Comparison of ENCODE assay signal across 10 cellular contexts in genomic region chr9:130242270-130243014, GRCh38. TPM values are rescaled to one million over a fixed set of nuclear protein-coding genes. Genes with fewer than 3 reads are reported as not detected.
A peak's percentile ranks its signal among the peaks of the same experiment; 100 is the strongest.
DNase-seq lines count a peak whose midpoint lies in the region; ATAC-seq, FAIRE-seq and TF ChIP-seq lines count a peak whose summit lies in the region.
"Had no signal": no experiment of that assay in that cellular context is flagged by ENCODE, and none has a peak within 500 bp of the region (broad histone marks: within the 10 kb centered on the region; RNA-seq: fewer than 3 reads in every experiment).

No MANE protein-coding gene starts in this region.

- TF ChIP-seq EP300 in HepG2 (IDR thresholded peaks at IDR 0.05; ENCODE audit: low read depth in 2 of 2, low read length in 2 of 2): no peak
- no peak for TF ChIP-seq EP300 in HepG2 (CRISPR knock-in tag; IDR thresholded peaks at IDR 0.05; ENCODE audit: borderline replicate concordance)
- TF ChIP-seq EP300 in suprapubic skin (IDR thresholded peaks at IDR 0.05): no peak

- H3K4me1 ChIP-seq in HepG2 (ENCODE audit: insufficient read depth, low read length): peaks cover 49% of the 10 kb centered on the region
- H3K4me1 ChIP-seq in suprapubic skin: peaks cover 13% of the 10 kb centered on the region

- POLR2A ChIA-PET in activated B cell treated with CpG ODN at 0.5 μM for 24 hours (lab: Charles Lee): interaction anchor here (0.8 kb wide), 1 partner anchor 440 kb away, joined by 6 read pairs; no protein-coding TSS in a partner anchor
- POLR2A ChIA-PET in HepG2 (lab: Yijun Ruan, JAX): no interaction called here

- no peaks in the 10 kb centered on the region for H3K9me3 Mint-ChIP-seq in activated naive CD4-positive, alpha-beta T cell treated with anti-CD3 and anti-CD28 coated beads for 36 hours
- H3K9me3 Mint-ChIP-seq in activated B cell treated with CpG ODN at 0.5 μM for 24 hours: no peaks in the 10 kb centered on the region

- in situ Hi-C loops in HepG2 (cut with HindIII; ENCODE audit: extremely low pct_ligation_motif_present, low pct_unique_long_range_greater_than_20kb): no loop called here

- TF ChIP-seq CTCF in activated B cell treated with CpG ODN at 0.5 μM for 24 hours (IDR thresholded peaks at IDR 0.05) (no peak), HepG2 (CRISPR knock-in tag; IDR thresholded peaks at IDR 0.05) (no peak), suprapubic skin (IDR thresholded peaks at IDR 0.05) (no peak)

- no peak overlapping the region for H3K9ac ChIP-seq in HepG2 (ENCODE audit: insufficient read depth, low read depth, low read length)
- H3K9ac ChIP-seq: BLaER1 had no signal

- peak overlapping the region; percentile 75 for H3K4me2 ChIP-seq in HepG2 (ENCODE audit: low read depth, low read length)

- H3K36me3 ChIP-seq in HepG2 (replicated peaks in 1 of 2; ENCODE audit: control insufficient read depth in 1 of 2, insufficient read depth in 2 of 2, low read length in 2 of 2) (no peaks in the 10 kb centered on the region), suprapubic skin (no peaks in the 10 kb centered on the region)
- H3K36me3 ChIP-seq: BLaER1 had no signal

- H3K27ac ChIP-seq in HepG2 (ENCODE audit: extremely low read length, insufficient read depth, low read length): no peak overlapping the region
- H3K27ac ChIP-seq in suprapubic skin: no peak overlapping the region
- H3K27ac ChIP-seq: BLaER1 had no signal

- no peaks in the 10 kb centered on the region for H3K79me2 ChIP-seq in HepG2 (ENCODE audit: insufficient read depth, low read length)

- H3K4me1 Mint-ChIP-seq in activated naive CD4-positive, alpha-beta T cell treated with anti-CD3 and anti-CD28 coated beads for 36 hours (ENCODE audit: low read depth): peaks cover 30% of the 10 kb centered on the region
- H3K4me1 Mint-ChIP-seq in activated B cell treated with CpG ODN at 0.5 μM for 24 hours: peaks cover 32% of the 10 kb centered on the region

- FAIRE-seq in HepG2 (lab: Jason Lieb, UNC): no peak

- H4K20me1 ChIP-seq in HepG2 (ENCODE audit: insufficient read depth, low read length): no peaks in the 10 kb centered on the region
- H4K20me1 ChIP-seq: BLaER1 had no signal

- no peak overlapping the region for H3K27ac Mint-ChIP-seq in activated naive CD4-positive, alpha-beta T cell treated with anti-CD3 and anti-CD28 coated beads for 36 hours
- peak overlapping the region; percentile 50 for H3K27ac Mint-ChIP-seq in activated B cell treated with CpG ODN at 0.5 μM for 24 hours

- peak overlapping the region; percentile 61 for H2AFZ ChIP-seq in HepG2 (ENCODE audit: low read length)

- WGBS in HepG2 (ENCODE audit: low lambda C conversion rate): 44% methylated on average over 11 of the region's 11 CpGs
- 77% methylated on average over 11 of the region's 11 CpGs for WGBS in suprapubic skin

- intact Hi-C loops in activated naive CD4-positive, alpha-beta T cell treated with anti-CD3 and anti-CD28 coated beads for 36 hours (cut with micrococcal nuclease): loop anchor here (2.0 kb wide), 1 partner anchor 100 kb away; no protein-coding TSS in a partner anchor
- intact Hi-C loops in activated B cell treated with CpG ODN at 0.5 μM for 24 hours (cut with micrococcal nuclease) (loop anchor here (5.0 to 10.0 kb wide), 6 partner anchors 100 to 1098 kb away; partner anchors contain the start of gene GPR107), HepG2 (cut with micrococcal nuclease; ENCODE audit: unreplicated experiment) (loop anchor here (2.0 kb wide), 1 partner anchor 86 kb away; no protein-coding TSS in a partner anchor)

- H3K4me3 Mint-ChIP-seq in activated naive CD4-positive, alpha-beta T cell treated with anti-CD3 and anti-CD28 coated beads for 36 hours: peak overlapping the region; percentile 20
- H3K4me3 Mint-ChIP-seq in activated B cell treated with CpG ODN at 0.5 μM for 24 hours: no peak overlapping the region

- no peak for DNase-seq in activated naive CD4-positive, alpha-beta T cell treated with anti-CD3 and anti-CD28 coated beads for 36 hours
- DNase-seq in activated naive CD4-positive, alpha-beta T cell treated with Interleukin-2 at 50 U/mL for 16 hours: no peak
- DNase-seq in activated B cell treated with CpG ODN at 0.5 μM for 24 hours (no peak), HepG2 (ENCODE audit: low spot score) (no peak), suprapubic skin (ENCODE audit: low spot score in 2 of 2) (no peak), LoVo (ENCODE audit: low spot score) (no peak)
- DNase-seq: activated gamma-delta T cell had no signal

- H3K36me3 Mint-ChIP-seq in activated naive CD4-positive, alpha-beta T cell treated with anti-CD3 and anti-CD28 coated beads for 36 hours (ENCODE audit: low read depth): no peaks in the 10 kb centered on the region
- H3K36me3 Mint-ChIP-seq in activated B cell treated with CpG ODN at 0.5 μM for 24 hours (ENCODE audit: low read depth): no peaks in the 10 kb centered on the region

- no peak for TF ChIP-seq RAD21 in HepG2 (CRISPR knock-in tag; IDR thresholded peaks at IDR 0.05)

- ATAC-seq in activated B cell treated with CpG ODN at 0.5 μM for 24 hours (ENCODE audit: low read depth) (no peak), HepG2 (no peak; the same call in 2 of the 3 replicates), HG02678 (IDR thresholded peaks at IDR 0.05; ENCODE audit: unreplicated experiment) (no peak), GM19467 (IDR thresholded peaks at IDR 0.05; ENCODE audit: unreplicated experiment) (no peak)

- H3K27me3 ChIP-seq in HepG2 (ENCODE audit: control insufficient read depth in 1 of 2, insufficient read depth in 2 of 2, low read length in 2 of 2): peaks cover 0 to 6% of the 10 kb centered on the region in 2 experiments; a peak in 2 of 5 replicates
- no peaks in the 10 kb centered on the region for H3K27me3 ChIP-seq in suprapubic skin
- H3K27me3 ChIP-seq: BLaER1 had no signal

- H3K27me3 Mint-ChIP-seq in activated naive CD4-positive, alpha-beta T cell treated with anti-CD3 and anti-CD28 coated beads for 36 hours (ENCODE audit: low read depth): no peaks in the 10 kb centered on the region
- H3K27me3 Mint-ChIP-seq in activated B cell treated with CpG ODN at 0.5 μM for 24 hours: peaks cover 3% of the 10 kb centered on the region

- TF ChIP-seq POLR2A in HepG2 (IDR thresholded peaks at IDR 0.05; ENCODE audit: insufficient read depth in 1 of 2, low read depth in 2 of 2, low read length in 2 of 2) (no peak), suprapubic skin (IDR thresholded peaks at IDR 0.05) (no peak)

- H3K9me3 ChIP-seq in HepG2 (ENCODE audit: low read length) (no peaks in the 10 kb centered on the region), suprapubic skin (no peaks in the 10 kb centered on the region)
- H3K9me3 ChIP-seq: BLaER1 had no signal

- BruUV-seq in HepG2 (replicated peaks; lab: Mats Ljungman, UMichigan): no TSS peak

- H3K4me3 ChIP-seq in HepG2 (replicated peaks in 1 of 3; ENCODE audit: insufficient read depth in 1 of 3, low read depth in 2 of 3, low read length in 3 of 3) (peak overlapping the region in 1 of 3 experiments; percentile 39; a peak in 1 of 6 replicates), suprapubic skin (peak overlapping the region; percentile 11)
- H3K4me3 ChIP-seq: BLaER1 had no signal

- CTCF ChIA-PET in activated naive CD4-positive, alpha-beta T cell treated with anti-CD3 and anti-CD28 coated beads for 36 hours (lab: Charles Lee): interaction anchor here (0.7 to 4.7 kb wide), 9 partner anchors 10 to 504 kb away, joined by 3 to 41 read pairs (median 4); no protein-coding TSS in a partner anchor
- CTCF ChIA-PET in activated B cell treated with CpG ODN at 0.5 μM for 24 hours (lab: Charles Lee): interaction anchor here (0.6 to 10.6 kb wide), 3 partner anchors 9 to 136 kb away, joined by 3 to 108 read pairs (median 7); no protein-coding TSS in a partner anchor
- CTCF ChIA-PET in HepG2 (lab: Yijun Ruan, JAX; ENCODE audit: low intra/inter-chr PET ratio, low total read pairs): interaction anchor here (0.8 kb wide), 1 partner anchor 135 kb away, joined by 3 read pairs; no protein-coding TSS in a partner anchor

TF ChIP-seq in HepG2, 621 proteins besides CTCF, POLR2A, EP300 and RAD21 (continues in another document):
- TF ChIP-seq ZNF724P (CRISPR knock-in tag; IDR thresholded peaks at IDR 0.05; ENCODE audit: borderline replicate concordance) (no peak), MIER3 (CRISPR knock-in tag; IDR thresholded peaks at IDR 0.05; ENCODE audit: borderline replicate concordance) (no peak), MED8 (CRISPR knock-in tag; IDR thresholded peaks at IDR 0.05; ENCODE audit: insufficient replicate concordance) (no peak), TBX2 (CRISPR knock-in tag; IDR thresholded peaks at IDR 0.05; ENCODE audit: borderline replicate concordance) (no peak), ZC3H4 (CRISPR knock-in tag; IDR thresholded peaks at IDR 0.05; ENCODE audit: borderline replicate concordance) (no peak), HCFC1 (IDR thresholded peaks at IDR 0.05; ENCODE audit: low read depth, low read length) (no peak), SMARCC2 (IDR thresholded peaks at IDR 0.05) (no peak)

RNA-seq across cellular contexts. Expression of gene HMCN2, which starts 23.1 kb away (rescaled TPM):
- not detected for total RNA-seq in activated naive CD4-positive, alpha-beta T cell treated with anti-CD3 and anti-CD28 coated beads for 36 hours
- total RNA-seq in activated B cell treated with CpG ODN at 0.5 μM for 24 hours: not detected in 2 replicates
- total RNA-seq in HepG2 (2016; rRNA removed; fragmentation: Illumina TruSeq; extraction: Trizol): 0.09 TPM in 1 of 2 replicates, not detected in the other
- 0.09 TPM in 1 of 2 replicates, not detected in the other for total RNA-seq in HepG2 (2016; cell fraction: cytosol; rRNA removed; fragmentation: Illumina TruSeq; extraction: Trizol; ENCODE audit: low read depth)
- 0.02 TPM in 1 of 2 replicates, not detected in the other for total RNA-seq in HepG2 (2016; cell fraction: insoluble cytoplasmic fraction; rRNA removed; fragmentation: Illumina TruSeq; extraction: Trizol)
- not detected in 2 replicates for total RNA-seq in HepG2 (2016; cell fraction: membrane; rRNA removed; fragmentation: Illumina TruSeq; extraction: Trizol)
- total RNA-seq in HepG2 (2016; cell fraction: nucleus; rRNA removed; fragmentation: Illumina TruSeq; extraction: Trizol): not detected in 2 replicates
- polyA plus RNA-seq in HepG2 (2011; rRNA removed): 0.09 TPM in 1 of 2 replicates, not detected in the other
- 0.01 TPM in 1 of 2 replicates, not detected in the other for polyA plus RNA-seq in HepG2 (2011; cell fraction: cytosol; rRNA removed)
- polyA plus RNA-seq in HepG2 (2011; cell fraction: nucleus; rRNA removed): 0.06 and 0.14 TPM in 2 replicates
- not detected in 2 replicates for polyA plus RNA-seq in HepG2 (2012)
- polyA plus RNA-seq in HepG2 (2016; cell fraction: cytosol; fragmentation: Illumina TruSeq; extraction: Trizol; ENCODE audit: low read depth): not detected in 2 replicates
- polyA plus RNA-seq in HepG2 (2016; cell fraction: insoluble cytoplasmic fraction; fragmentation: Illumina TruSeq; extraction: Trizol; ENCODE audit: low read depth): not detected in 2 replicates
- polyA plus RNA-seq in HepG2 (2016; cell fraction: membrane; fragmentation: Illumina TruSeq; extraction: Trizol; ENCODE audit: low read depth): not detected in 2 replicates
- polyA plus RNA-seq in HepG2 (2016; cell fraction: nucleus; fragmentation: Illumina TruSeq; extraction: Trizol; ENCODE audit: insufficient read depth, low read depth): not detected in 2 replicates
- polyA minus RNA-seq in HepG2 (2011; rRNA and poly(A)+ RNA removed; ENCODE audit: low replicate concordance): 0.35 TPM in 1 of 2 replicates, not detected in the other
- not detected in 2 replicates for polyA minus RNA-seq in HepG2 (2011; cell fraction: cytosol; rRNA and poly(A)+ RNA removed)
- polyA minus RNA-seq in HepG2 (2011; cell fraction: nucleus; rRNA and poly(A)+ RNA removed): not detected in 2 replicates
- 1 to 10 TPM; 1.3 to 6.3 (median 3.5) TPM for total RNA-seq in suprapubic skin
